In genomic region chr12:27982951-27983350, GRCh38 we compare ENCODE assay signal across 20 cellular contexts. TPM values are rescaled to one million over a fixed set of nuclear protein-coding genes. Genes with fewer than 3 reads are reported as not detected.
"Had no signal": no experiment of that assay in that cellular context is flagged by ENCODE, and none has a peak within 500 bp of the region (broad histone marks: within the 10 kb centered on the region; RNA-seq: fewer than 3 reads in every experiment).

No MANE protein-coding gene starts in this region.

- H3K36me3 Mint-ChIP-seq: activated naive CD8-positive, alpha-beta T cell treated with anti-CD3 and anti-CD28 coated beads, Interleukin-2, amount 10 ng/mL, durations not matched to agents 7 days and 5 days had no signal

- H3K9me3 ChIP-seq: adrenal gland, MG63 had no signal

- H3K9me3 Mint-ChIP-seq: activated CD8-positive, alpha-beta T cell treated with anti-CD3 and anti-CD28 coated beads for 36 hours; activated T-cell treated with anti-CD3 and anti-CD28 coated beads, Interleukin-2, amount 50 U/mL, for 72 hours; T-helper 1 cell treated with Interleukin-12 subunit alpha and Interleukin-12 subunit beta and Interleukin-4 antibody, amounts not matched to agents 30 μg/mL and 1 μg/mL, for 36 hours had no signal

- H3K27me3 ChIP-seq: adrenal gland, brain microvascular endothelial cell had no signal

- DNase-seq: activated CD4-positive, alpha-beta T cell treated with anti-CD3 and anti-CD28 coated beads for 4 hours; activated CD8-positive, alpha-beta memory T cell treated with anti-CD3 and anti-CD28 coated beads, Interleukin-2, amount 50 U/mL, for 4 hours; activated CD8-positive, alpha-beta T cell treated with anti-CD3 and anti-CD28 coated beads for 36 hours; activated naive CD4-positive, alpha-beta T cell treated with anti-CD3 and anti-CD28 coated beads, Interleukin-2, amount 50 U/mL, for 16 hours; activated naive CD8-positive, alpha-beta T cell treated with anti-CD3 and anti-CD28 coated beads, Interleukin-2, amount 10 ng/mL, durations not matched to agents 7 days and 5 days; activated T-cell treated with anti-CD3 and anti-CD28 coated beads, Interleukin-2, amount 50 U/mL, for 72 hours; adrenal gland; aorta; brain microvascular endothelial cell; KG1; MG63; NCI-H1105; NCI-H1436 treated with DMSO at 0.1 percent for 48 hours; NCI-H187; NCI-H2081; NCI-H510A treated with DMSO at 0.1 percent for 48 hours; NK-92 treated with Interleukin-12 subunit alpha and Interleukin-12 subunit beta, amount 100 ng/mL, for 24 hours; PC-9 had no signal

- H3K4me1 ChIP-seq: adrenal gland had no signal

- H3K4me2 ChIP-seq: PC-9 had no signal

- H3K4me1 Mint-ChIP-seq: activated naive CD8-positive, alpha-beta T cell treated with anti-CD3 and anti-CD28 coated beads, Interleukin-2, amount 10 ng/mL, durations not matched to agents 7 days and 5 days had no signal

- H2AFZ ChIP-seq: PC-9 had no signal

- H3K27ac Mint-ChIP-seq: activated CD8-positive, alpha-beta T cell treated with anti-CD3 and anti-CD28 coated beads for 36 hours; activated naive CD8-positive, alpha-beta T cell treated with anti-CD3 and anti-CD28 coated beads, Interleukin-2, amount 10 ng/mL, durations not matched to agents 7 days and 5 days; activated T-cell treated with anti-CD3 and anti-CD28 coated beads, Interleukin-2, amount 50 U/mL, for 72 hours; T-helper 1 cell treated with Interleukin-12 subunit alpha and Interleukin-12 subunit beta and Interleukin-4 antibody, amounts not matched to agents 30 μg/mL and 1 μg/mL, for 36 hours had no signal

- H3K4me3 Mint-ChIP-seq: activated CD8-positive, alpha-beta T cell treated with anti-CD3 and anti-CD28 coated beads for 36 hours; activated naive CD8-positive, alpha-beta T cell treated with anti-CD3 and anti-CD28 coated beads, Interleukin-2, amount 10 ng/mL, durations not matched to agents 7 days and 5 days; activated T-cell treated with anti-CD3 and anti-CD28 coated beads, Interleukin-2, amount 50 U/mL, for 72 hours; T-helper 1 cell treated with Interleukin-12 subunit alpha and Interleukin-12 subunit beta and Interleukin-4 antibody, amounts not matched to agents 30 μg/mL and 1 μg/mL, for 36 hours had no signal

- H3K36me3 ChIP-seq: adrenal gland, brain microvascular endothelial cell, cardiac muscle cell, MG63 had no signal

- H3K27ac ChIP-seq: adrenal gland, cardiac muscle cell, PC-9 had no signal

- H3K4me3 ChIP-seq: adrenal gland, cardiac muscle cell, MG63, PC-9 had no signal

RNA-seq across cellular contexts. Expression of gene PTHLH, which starts 10.4 kb away (rescaled TPM):
- total RNA-seq: activated CD8-positive, alpha-beta T cell treated with anti-CD3 and anti-CD28 coated beads for 36 hours; activated naive CD8-positive, alpha-beta T cell treated with anti-CD3 and anti-CD28 coated beads, Interleukin-2, amount 10 ng/mL, durations not matched to agents 7 days and 5 days; activated T-cell treated with anti-CD3 and anti-CD28 coated beads, Interleukin-2, amount 50 U/mL, for 72 hours; cardiac muscle cell had no signal
- polyA plus RNA-seq: cardiac muscle cell had no signal
